Comparison of ENCODE assay signal across 1 cellular context in the genomic region with DNA sequence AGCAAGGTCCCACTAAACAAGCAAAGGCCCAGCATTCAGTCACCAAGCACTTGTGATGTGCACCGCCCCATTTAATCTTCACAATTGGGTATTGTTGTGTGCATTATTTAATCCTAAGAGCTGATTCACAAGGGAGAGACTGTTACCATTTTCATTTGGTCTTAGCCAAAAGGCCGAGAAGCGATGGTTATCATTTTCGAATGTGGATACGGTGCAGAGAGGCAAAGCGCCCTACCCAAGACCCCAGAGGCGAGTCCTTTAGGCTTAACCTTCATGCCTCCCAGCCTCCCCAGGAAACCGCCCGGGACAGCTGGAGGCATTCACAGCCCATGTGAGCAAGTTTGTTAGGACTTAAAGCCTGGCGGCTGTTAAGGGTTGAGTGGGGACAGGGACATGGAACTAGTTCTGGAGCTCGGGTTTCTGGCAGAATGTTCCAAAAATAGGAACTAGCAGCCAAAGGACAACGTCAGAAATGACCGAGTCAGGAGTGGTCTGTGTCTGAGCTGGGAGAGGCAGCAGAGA.
TF ChIP-seq lines count a peak whose summit lies in the region.

No MANE protein-coding gene starts in this region.

TF ChIP-seq in H1, 55 proteins besides CTCF, POLR2A, EP300 and RAD21:
- TF ChIP-seq TBP (IDR thresholded peaks at IDR 0.05; ENCODE audit: low read depth, low read length) = peak; percentile 57
- TF ChIP-seq, protein P1, sequence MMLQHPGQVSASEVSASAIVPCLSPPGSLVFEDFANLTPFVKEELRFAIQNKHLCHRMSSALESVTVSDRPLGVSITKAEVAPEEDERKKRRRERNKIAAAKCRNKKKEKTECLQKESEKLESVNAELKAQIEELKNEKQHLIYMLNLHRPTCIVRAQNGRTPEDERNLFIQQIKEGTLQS (IDR thresholded peaks at IDR 0.05; ENCODE audit: insufficient read depth, low read depth, low read length) = no peak
- TF ChIP-seq ASH2L (IDR thresholded peaks at IDR 0.05; ENCODE audit: low read length) = no peak
- no peak for TF ChIP-seq SP1 (IDR thresholded peaks at IDR 0.05; ENCODE audit: low read depth, low read length)
- no peak for TF ChIP-seq RBBP5 (IDR thresholded peaks at IDR 0.05; ENCODE audit: borderline replicate concordance, low read depth, low read length)
